Comparison of ENCODE assay signal across 12 cellular contexts in the genomic region with DNA sequence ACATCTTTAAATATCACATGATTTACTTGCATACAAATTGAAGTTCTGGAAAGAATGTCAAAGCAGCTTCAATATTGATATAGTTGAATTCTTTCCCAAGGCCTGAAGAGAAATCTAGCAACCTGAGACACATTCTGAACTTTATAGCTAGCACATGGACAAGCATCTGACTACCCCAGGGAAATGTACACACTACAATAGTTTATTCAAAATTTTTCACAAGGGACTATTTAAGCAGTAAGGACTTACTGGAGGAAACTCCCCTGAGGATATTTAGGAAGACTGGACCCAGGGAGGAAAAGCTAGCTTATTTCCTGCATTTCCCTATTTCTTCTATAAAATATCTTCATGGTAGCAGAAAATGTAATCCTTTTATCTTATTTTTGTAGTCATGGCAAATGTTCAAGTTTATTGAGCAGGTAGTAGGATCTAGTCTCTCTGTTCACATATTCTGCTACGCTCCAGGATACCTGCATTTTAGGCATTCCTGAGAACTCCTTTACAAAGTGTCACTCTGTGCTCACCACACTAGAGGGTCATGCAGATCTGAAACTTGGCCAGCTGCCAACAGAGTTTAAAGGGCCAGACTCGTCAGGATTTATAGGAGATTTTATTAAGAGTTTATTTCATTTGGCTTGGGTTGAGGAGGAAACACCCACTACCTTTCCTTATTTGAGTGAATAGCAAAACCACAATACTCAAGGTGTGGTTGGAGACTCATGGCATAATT.
DNase-seq lines count a peak whose midpoint lies in the region; ATAC-seq and TF ChIP-seq lines count a peak whose summit lies in the region.
"Had no signal": no experiment of that assay in that cellular context is flagged by ENCODE, and none has a peak within 500 bp of the region (broad histone marks: within the 10 kb centered on the region; RNA-seq: fewer than 3 reads in every experiment).

No MANE protein-coding gene starts in this region.

- POLR2A ChIA-PET in HCT116 (lab: Charles Lee) = no interaction called here

- H3K79me1 ChIP-seq in trophoblast cell (ENCODE audit: low read length) = no peaks in the 10 kb centered on the region

- H2AFZ ChIP-seq in HCT116 (ENCODE audit: low read depth, low read length, poor library complexity, severe bottlenecking) (no peak overlapping the region), trophoblast cell (ENCODE audit: insufficient read depth, low read length, poor library complexity) (no peak overlapping the region)

- TF ChIP-seq POLR2A in HCT116 (IDR thresholded peaks at IDR 0.05; ENCODE audit: borderline replicate concordance, extremely low read depth, insufficient read depth, insufficient read length) = no peak
- no peak for TF ChIP-seq POLR2A in spleen (IDR thresholded peaks at IDR 0.05)

- no peaks in the 10 kb centered on the region for H3K27me3 Mint-ChIP-seq in activated naive CD4-positive, alpha-beta T cell treated with anti-CD3 and anti-CD28 coated beads, Interleukin-2, amount 10 ng/mL, durations not matched to agents 7 days and 5 days
- H3K27me3 Mint-ChIP-seq: activated T-cell treated with anti-CD3 and anti-CD28 coated beads, Interleukin-2, amount 50 U/mL, for 24 hours had no signal

- peaks cover 2% of the 10 kb centered on the region for H3K9me3 Mint-ChIP-seq in activated naive CD4-positive, alpha-beta T cell treated with anti-CD3 and anti-CD28 coated beads, Interleukin-2, amount 10 ng/mL, durations not matched to agents 7 days and 5 days
- H3K9me3 Mint-ChIP-seq: activated T-cell treated with anti-CD3 and anti-CD28 coated beads, Interleukin-2, amount 50 U/mL, for 24 hours had no signal

- H3K4me3 Mint-ChIP-seq in activated naive CD4-positive, alpha-beta T cell treated with anti-CD3 and anti-CD28 coated beads, Interleukin-2, amount 10 ng/mL, durations not matched to agents 7 days and 5 days = no peak overlapping the region
- H3K4me3 Mint-ChIP-seq: activated T-cell treated with anti-CD3 and anti-CD28 coated beads, Interleukin-2, amount 50 U/mL, for 24 hours; natural killer cell had no signal

- H3K79me2 ChIP-seq in HCT116 (ENCODE audit: insufficient read depth, low read length) = no peaks in the 10 kb centered on the region
- no peaks in the 10 kb centered on the region for H3K79me2 ChIP-seq in trophoblast cell (ENCODE audit: control insufficient read depth, insufficient read depth, low read length, poor library complexity)

- ATAC-seq in HCT116 = peak; percentile 69
- no peak for ATAC-seq in GM19351 (IDR thresholded peaks at IDR 0.05; ENCODE audit: unreplicated experiment)
- ATAC-seq: natural killer cell had no signal

- H2BK12ac ChIP-seq in trophoblast cell (ENCODE audit: low read length) = no peak overlapping the region

- RAD21 ChIA-PET in HCT116 (lab: Charles Lee; ENCODE audit: low non-redundant PET in 1 of 2, low total read pairs in 2 of 2, uncharacterized antibody in 2 of 2, unreplicated experiment in 2 of 2) = no interaction called here

- H3K27ac ChIP-seq in HCT116 (ENCODE audit: low read depth, low read length) (no peak overlapping the region), trophoblast cell (ENCODE audit: low read depth, low read length) (no peak overlapping the region), spleen (no peak overlapping the region)
- H3K27ac ChIP-seq: epithelial cell of prostate, RWPE1 had no signal

- H3K14ac ChIP-seq in trophoblast cell (ENCODE audit: low read length) = no peak overlapping the region

- H4K20me1 ChIP-seq in HCT116 (ENCODE audit: insufficient read depth) = no peaks in the 10 kb centered on the region

- H2AK5ac ChIP-seq in trophoblast cell (ENCODE audit: low read length) = no peak overlapping the region

- CTCF ChIA-PET in HCT116 (lab: Charles Lee) = no interaction called here
- CTCF ChIA-PET in activated naive CD4-positive, alpha-beta T cell treated with anti-CD3 and anti-CD28 coated beads, Interleukin-2, amount 10 ng/mL, durations not matched to agents 7 days and 5 days (lab: Charles Lee) = no interaction called here

- intact Hi-C loops in HCT116 (cut with micrococcal nuclease) = no loop called here
- intact Hi-C loops in spleen (cut with DNase I; ENCODE audit: low total_unique reads) = no loop called here

- BruUV-seq in HCT116 (replicated peaks; lab: Mats Ljungman, UMichigan) = no TSS peak

- DNase-seq in HCT116 (ENCODE audit: low read depth, low spot score) (peak; percentile 41), NT2/D1 (ENCODE audit: low read depth, low spot score) (peak; percentile 50), fibroblast of peridontal ligament (ENCODE audit: extremely low read depth) (peak; percentile 25), trophoblast cell (peak; percentile 3 to 28), NCI-H345 (lab: John Stamatoyannopoulos, UW) (no peak), spleen (no peak)
- no peak for DNase-seq in activated naive CD4-positive, alpha-beta T cell treated with anti-CD3 and anti-CD28 coated beads, Interleukin-2, amount 10 ng/mL, durations not matched to agents 7 days and 5 days
- DNase-seq: activated T-cell treated with anti-CD3 and anti-CD28 coated beads, Interleukin-2, amount 50 U/mL, for 24 hours; natural killer cell had no signal

- H3K9ac ChIP-seq in HCT116 (ENCODE audit: low read length) (no peak overlapping the region), NT2/D1 (ENCODE audit: insufficient read length, low read depth) (no peak overlapping the region), trophoblast cell (ENCODE audit: low read length) (no peak overlapping the region)

- H3K36me3 Mint-ChIP-seq in activated naive CD4-positive, alpha-beta T cell treated with anti-CD3 and anti-CD28 coated beads, Interleukin-2, amount 10 ng/mL, durations not matched to agents 7 days and 5 days = no peaks in the 10 kb centered on the region
- H3K36me3 Mint-ChIP-seq: natural killer cell had no signal

- no peak for TF ChIP-seq CTCF in HCT116 (IDR thresholded peaks at IDR 0.05 in 2 of 3, conservative IDR thresholded peaks at IDR 0.05 in 1 of 3; ENCODE audit: borderline replicate concordance in 1 of 3, insufficient read depth in 1 of 3, low read depth in 2 of 3, low read length in 2 of 3)
- TF ChIP-seq CTCF in spleen (IDR thresholded peaks at IDR 0.05 in 8 of 11, conservative IDR thresholded peaks at IDR 0.05 in 3 of 11) = no peak

- no peak for TF ChIP-seq RAD21 in HCT116 (IDR thresholded peaks at IDR 0.05; ENCODE audit: low read depth)

- H3K4me2 ChIP-seq in HCT116 (ENCODE audit: low read length) (no peak overlapping the region), trophoblast cell (ENCODE audit: low read length) (no peak overlapping the region)

- H3K27me3 ChIP-seq in HCT116 (ENCODE audit: insufficient read depth, low read length) = no peaks in the 10 kb centered on the region
- H3K27me3 ChIP-seq in NT2/D1 (ENCODE audit: insufficient read depth, insufficient read length) = no peaks in the 10 kb centered on the region
- no peaks in the 10 kb centered on the region for H3K27me3 ChIP-seq in trophoblast cell (ENCODE audit: insufficient read depth, low read length)
- no peaks in the 10 kb centered on the region for H3K27me3 ChIP-seq in spleen (replicated peaks in 1 of 7)

- H3K4me1 Mint-ChIP-seq in activated naive CD4-positive, alpha-beta T cell treated with anti-CD3 and anti-CD28 coated beads, Interleukin-2, amount 10 ng/mL, durations not matched to agents 7 days and 5 days = no peaks in the 10 kb centered on the region
- H3K4me1 Mint-ChIP-seq: natural killer cell had no signal

- H4K12ac ChIP-seq in trophoblast cell (ENCODE audit: low read depth, low read length) = no peak overlapping the region

- H2BK5ac ChIP-seq in trophoblast cell (ENCODE audit: low read depth, low read length, poor library complexity) = no peak overlapping the region

- no peak overlapping the region for H4K8ac ChIP-seq in trophoblast cell (ENCODE audit: low read depth, low read length)

- no peak overlapping the region for H3K18ac ChIP-seq in trophoblast cell (ENCODE audit: low read length)

- H3K9me2 ChIP-seq in HCT116 (ENCODE audit: insufficient read depth) = no peaks in the 10 kb centered on the region

- peaks cover 0 to 3% of the 10 kb centered on the region in 2 experiments; a peak in 2 of 4 replicates for H3K4me1 ChIP-seq in HCT116 (ENCODE audit: control insufficient read depth in 1 of 2, insufficient read depth in 2 of 2, low read length in 2 of 2)
- no peaks in the 10 kb centered on the region for H3K4me1 ChIP-seq in NT2/D1 (ENCODE audit: insufficient read depth, insufficient read length)
- H3K4me1 ChIP-seq in trophoblast cell (ENCODE audit: control insufficient read depth in 1 of 2, insufficient read depth in 2 of 2, low read length in 2 of 2) = no peaks in the 10 kb centered on the region
- H3K4me1 ChIP-seq in spleen = no peaks in the 10 kb centered on the region

- H4K91ac ChIP-seq in trophoblast cell (ENCODE audit: low read depth, low read length) = no peak overlapping the region

- no CpG with 5 or more reads among the region's 2 CpGs for WGBS in trophoblast cell (ENCODE audit: extremely low coverage, insufficient coverage, insufficient read length)
- WGBS in spleen, 5 donors = 0 to 48% (median 21%) methylated on average over 2 of the region's 2 CpGs

- H3K36me3 ChIP-seq in HCT116 (ENCODE audit: control insufficient read depth in 1 of 2, insufficient read depth in 2 of 2, low read length in 2 of 2) (no peaks in the 10 kb centered on the region), NT2/D1 (ENCODE audit: insufficient read depth, insufficient read length, low read length) (no peaks in the 10 kb centered on the region), trophoblast cell (ENCODE audit: control insufficient read depth in 1 of 2, insufficient read depth in 2 of 2, low read length in 2 of 2) (no peaks in the 10 kb centered on the region), spleen (no peaks in the 10 kb centered on the region)

- no peaks in the 10 kb centered on the region for H3K9me3 ChIP-seq in HCT116 (ENCODE audit: control insufficient read depth in 1 of 2, insufficient read depth in 1 of 2, low read depth in 1 of 2, low read length in 2 of 2)
- H3K9me3 ChIP-seq in NT2/D1 (ENCODE audit: insufficient read depth, low read length) = no peaks in the 10 kb centered on the region
- H3K9me3 ChIP-seq in trophoblast cell (ENCODE audit: insufficient read depth, low read depth, low read length) = no peaks in the 10 kb centered on the region
- H3K9me3 ChIP-seq in spleen = no peaks in the 10 kb centered on the region

- H3K4me3 ChIP-seq in HCT116 (replicated peaks in 1 of 2; ENCODE audit: low read depth in 1 of 2, low read length in 2 of 2) = no peak overlapping the region
- no peak overlapping the region for H3K4me3 ChIP-seq in NT2/D1 (ENCODE audit: insufficient read length, low read depth)
- H3K4me3 ChIP-seq in trophoblast cell (ENCODE audit: low read depth, low read length) = no peak overlapping the region
- H3K4me3 ChIP-seq in spleen = no peak overlapping the region

- no peak overlapping the region for H3K4ac ChIP-seq in trophoblast cell (ENCODE audit: low read depth, low read length)

- H2BK120ac ChIP-seq in trophoblast cell (ENCODE audit: insufficient read depth, low read length, poor library complexity) = no peak overlapping the region

- no peak overlapping the region for H3K27ac Mint-ChIP-seq in activated naive CD4-positive, alpha-beta T cell treated with anti-CD3 and anti-CD28 coated beads, Interleukin-2, amount 10 ng/mL, durations not matched to agents 7 days and 5 days
- H3K27ac Mint-ChIP-seq: activated T-cell treated with anti-CD3 and anti-CD28 coated beads, Interleukin-2, amount 50 U/mL, for 24 hours; natural killer cell had no signal

- H3K23ac ChIP-seq in trophoblast cell (ENCODE audit: low read length) = no peak overlapping the region

Comparison
In these comparisons a context has a peak if more than half of its experiments do, and no peak if none do; other contexts are left out.
1. DNase-seq: peak in HCT116 (single experiment), NT2/D1 (single experiment), fibroblast of peridontal ligament (single experiment) and trophoblast cell (2 of 2); none in NCI-H345 (single experiment), activated naive CD4-positive, alpha-beta T cell treated with anti-CD3 and anti-CD28 coated beads, Interleukin-2, amount 10 ng/mL, durations not matched to agents 7 days and 5 days (single experiment) and spleen (single experiment).